ENCODE assay signal across 21 cellular contexts in the genomic region with DNA sequence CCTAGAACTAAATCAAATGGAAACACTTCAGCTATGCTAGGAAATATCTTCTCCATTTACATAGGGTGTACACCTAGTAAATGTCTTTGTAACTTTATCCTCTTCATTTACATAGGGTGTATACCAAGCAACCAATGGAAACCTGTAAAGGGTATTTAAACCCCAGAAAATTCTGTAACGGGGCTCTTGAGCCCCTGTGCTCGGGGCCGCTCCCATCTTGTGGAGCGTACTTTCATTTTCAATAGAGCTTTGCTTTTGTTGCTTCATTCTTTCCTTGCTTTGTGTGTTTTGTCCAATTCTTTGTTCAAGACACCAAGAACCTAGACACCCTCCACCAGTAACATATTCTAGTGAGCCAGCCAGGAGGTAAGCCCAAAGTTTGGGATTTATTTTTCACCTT. TPM values are rescaled to one million over a fixed set of nuclear protein-coding genes. Genes with fewer than 3 reads are reported as not detected.
"Had no signal": no experiment of that assay in that cellular context is flagged by ENCODE, and none has a peak within 500 bp of the region (broad histone marks: within the 10 kb centered on the region; RNA-seq: fewer than 3 reads in every experiment).

No MANE protein-coding gene starts in this region.

- H3K4me1 ChIP-seq: body of pancreas, heart right ventricle had no signal

- H3K4me3 ChIP-seq: body of pancreas, heart right ventricle, lung, thoracic aorta had no signal

- H3K27me3 ChIP-seq: body of pancreas had no signal

- DNase-seq: activated CD4-positive, alpha-beta T cell treated with anti-CD3 and anti-CD28 coated beads, Interleukin-2, amount 10 ng/mL, durations not matched to agents 7 days and 5 days; activated CD4-positive, CD25-positive, alpha-beta regulatory T cell treated with anti-CD3 and anti-CD28 coated beads, Interleukin-2, amount 50 U/mL, for 72 hours; activated CD8-positive, alpha-beta memory T cell treated with anti-CD3 and anti-CD28 coated beads, Interleukin-2, amount 10 ng/mL, durations not matched to agents 7 days and 5 days; activated CD8-positive, alpha-beta T cell treated with anti-CD3 and anti-CD28 coated beads for 36 hours; activated effector memory CD4-positive, alpha-beta T cell treated with anti-CD3 and anti-CD28 coated beads, Interleukin-2, amount 50 U/mL, for 16 hours; activated naive CD4-positive, alpha-beta T cell treated with anti-CD3 and anti-CD28 coated beads, Interleukin-2, amount 10 ng/mL, durations not matched to agents 7 days and 5 days; activated T-cell treated with anti-CD3 and anti-CD28 coated beads for 4 hours; body of pancreas; foreskin fibroblast; heart right ventricle; islet precursor cell; left colon; naive thymus-derived CD4-positive, alpha-beta T cell; retina; stimulated activated CD4-positive, alpha-beta T cell treated with anti-CD3 and anti-CD28 coated beads, Interleukin-4, amount 100 ng/mL, for 1 hour; stimulated activated naive CD4-positive, alpha-beta T cell; WERI-Rb-1 had no signal

- ATAC-seq: activated CD8-positive, alpha-beta memory T cell treated with anti-CD3 and anti-CD28 coated beads, Interleukin-2, amount 10 ng/mL, durations not matched to agents 7 days and 5 days; activated CD8-positive, alpha-beta T cell treated with anti-CD3 and anti-CD28 coated beads for 36 hours; body of pancreas; heart right ventricle; left colon; naive thymus-derived CD4-positive, alpha-beta T cell had no signal

- H3K9me3 ChIP-seq: body of pancreas, thoracic aorta had no signal

- H3K27ac ChIP-seq: body of pancreas, epithelial cell of prostate, heart right ventricle, thoracic aorta, WERI-Rb-1 had no signal

- H3K36me3 ChIP-seq: heart right ventricle, thoracic aorta, WERI-Rb-1 had no signal

RNA-seq across cellular contexts. Expression of gene CYP4X1, which starts 19.5 kb away (rescaled TPM):
- total RNA-seq: activated CD4-positive, alpha-beta T cell treated with anti-CD3 and anti-CD28 coated beads, Interleukin-2, amount 10 ng/mL, durations not matched to agents 7 days and 5 days; activated CD8-positive, alpha-beta memory T cell treated with anti-CD3 and anti-CD28 coated beads, Interleukin-2, amount 10 ng/mL, durations not matched to agents 7 days and 5 days; activated CD8-positive, alpha-beta T cell treated with anti-CD3 and anti-CD28 coated beads for 36 hours; fibroblast of lung; naive thymus-derived CD4-positive, alpha-beta T cell had no signal
- polyA plus RNA-seq: naive thymus-derived CD4-positive, alpha-beta T cell had no signal
